In genomic region chr9:111896942-111897830, GRCh38 we compare ENCODE assay signal across 8 cellular contexts. TPM values are rescaled to one million over a fixed set of nuclear protein-coding genes. Genes with fewer than 3 reads are reported as not detected.
DNase-seq lines count a peak whose midpoint lies in the region; ATAC-seq and TF ChIP-seq lines count a peak whose summit lies in the region.

No MANE protein-coding gene starts in this region.

- H3K27ac ChIP-seq in BLaER1 (peak overlapping the region; percentile 74), PC-9 (peak overlapping the region; percentile 74), psoas muscle (peak overlapping the region; percentile 92)

- H3K4me2 ChIP-seq in BLaER1 (peak overlapping the region; percentile 89), PC-9 (peak overlapping the region; percentile 79)

- ATAC-seq in GM18909 (IDR thresholded peaks at IDR 0.05; ENCODE audit: poor library complexity, unreplicated experiment) (peak; percentile 40), HG03103 (IDR thresholded peaks at IDR 0.05; ENCODE audit: low read depth, unreplicated experiment) (peak; percentile 29), left ventricle myocardium superior (peak; percentile 73), psoas muscle (peak; percentile 72 to 76 (median 75))

- peaks cover 30% of the 10 kb centered on the region for H3F3A ChIP-seq in PC-9 (ENCODE audit: insufficient read depth, low read depth)

- CTCF ChIA-PET in PC-9 (lab: Charles Lee), result interaction anchor here (0.6 kb wide), 1 partner anchor 1508 kb away, joined by 3 read pairs; no protein-coding TSS in a partner anchor

- H3K27me3 ChIP-seq in BLaER1, result no peaks in the 10 kb centered on the region
- no peaks in the 10 kb centered on the region for H3K27me3 ChIP-seq in PC-9 (ENCODE audit: insufficient read depth, low read depth)
- no peaks in the 10 kb centered on the region for H3K27me3 ChIP-seq in adipocyte (replicated peaks; ENCODE audit: control insufficient read depth, insufficient read depth, low read length)
- no peaks in the 10 kb centered on the region for H3K27me3 ChIP-seq in psoas muscle (ENCODE audit: insufficient read depth in 3 of 3, low read length in 2 of 3)

- peaks cover 68% of the 10 kb centered on the region for H3K79me2 ChIP-seq in PC-9 (ENCODE audit: low read depth)

- H4K20me1 ChIP-seq in BLaER1 (peaks cover 52% of the 10 kb centered on the region), PC-9 (ENCODE audit: insufficient read depth) (peaks cover 29% of the 10 kb centered on the region)

- intact Hi-C loops in PC-9 (cut with micrococcal nuclease; ENCODE audit: unreplicated experiment), result loop anchor here (1.0 to 10.0 kb wide), 7 partner anchors 46 to 478 kb away; partner anchors contain the start of gene PTGR1
- intact Hi-C loops in left ventricle myocardium superior (cut with micrococcal nuclease), result no loop called here
- intact Hi-C loops in psoas muscle (cut with DNase I), result loop anchor here (1.0 to 10.0 kb wide), 4 partner anchors 60 to 438 kb away; partner anchors contain the start of gene PTBP3 (in 2 of the 2)

- WGBS in psoas muscle, 3 donors, result 0 to 1% (median 0%) methylated on average over 29 to 72 of the region's 73 CpGs

- H3K9me2 ChIP-seq in PC-9 (ENCODE audit: insufficient read depth), result no peaks in the 10 kb centered on the region

- H3K9ac ChIP-seq in BLaER1, result peak overlapping the region; percentile 89
- H3K9ac ChIP-seq in adipocyte (ENCODE audit: low read length), result peak overlapping the region; percentile 98

- TF ChIP-seq CTCF in PC-9 (conservative IDR thresholded peaks at IDR 0.05), result no peak
- TF ChIP-seq CTCF in psoas muscle (IDR thresholded peaks at IDR 0.05), result peak; percentile 15

- peak overlapping the region; percentile 23 for H2AFZ ChIP-seq in PC-9

- H3K36me3 ChIP-seq in BLaER1, result 0 out of 2 replicates have a peak, but pooled peaks cover 6% of the 10 kb centered on the region
- H3K36me3 ChIP-seq in PC-9 (ENCODE audit: low read depth), result no peaks in the 10 kb centered on the region
- no peaks in the 10 kb centered on the region for H3K36me3 ChIP-seq in adipocyte (ENCODE audit: control insufficient read depth, insufficient read depth, low read length, severe bottlenecking)
- no peaks in the 10 kb centered on the region for H3K36me3 ChIP-seq in psoas muscle (ENCODE audit: insufficient read depth in 1 of 2, low read depth in 1 of 2)

- H3K9me3 ChIP-seq in BLaER1 (no peaks in the 10 kb centered on the region), PC-9 (ENCODE audit: insufficient read depth, low read depth) (no peaks in the 10 kb centered on the region), adipocyte (ENCODE audit: control insufficient read depth, low read length) (no peaks in the 10 kb centered on the region), psoas muscle (no peaks in the 10 kb centered on the region)

- peak overlapping the region; percentile 94 for H3K4me3 ChIP-seq in BLaER1
- peak overlapping the region; percentile 76 for H3K4me3 ChIP-seq in PC-9
- H3K4me3 ChIP-seq in adipocyte (ENCODE audit: low read length), result peak overlapping the region; percentile 100
- H3K4me3 ChIP-seq in psoas muscle, result peak overlapping the region; percentile 95

- POLR2A ChIA-PET in PC-9 (lab: Charles Lee; ENCODE audit: unreplicated experiment), result interaction anchor here (0.5 to 1.0 kb wide), 12 partner anchors 17 to 1378 kb away, joined by 3 to 7 read pairs (median 4); partner anchors contain the start of gene CDC26

- H3K4me1 ChIP-seq in BLaER1 (peaks cover 31% of the 10 kb centered on the region), PC-9 (replicated peaks; ENCODE audit: insufficient read depth) (peaks cover 59% of the 10 kb centered on the region), adipocyte (ENCODE audit: control insufficient read depth, insufficient read depth, low read length) (peaks cover 46% of the 10 kb centered on the region), psoas muscle (peaks cover 43% of the 10 kb centered on the region)

- BruUV-seq in PC-9 (replicated peaks; lab: Mats Ljungman, UMichigan), result TSS peak; percentile 43

- DNase-seq in PC-9 (peak in 1 of 2 experiments; percentile 23), adipocyte (ENCODE audit: low read depth) (peak; percentile 44), left ventricle myocardium superior (peak; percentile 77), psoas muscle (peak; percentile 65 to 78), NCI-H2107 treated with DMSO at 0.1 percent for 48 hours (lab: John Stamatoyannopoulos, UW; ENCODE audit: unreplicated experiment) (no peak)

RNA-seq across cellular contexts. Expression of gene UGCG, which starts 0.6 kb away (rescaled TPM):
- total RNA-seq in PC-9 (2021) (79.8 and 88.7 TPM in 2 replicates), left ventricle myocardium superior (13.5 TPM), psoas muscle (10 to 100 TPM in 3 of 4 donors, 1 to 10 TPM in 1; 9.6 to 56.2 (median 20.2) TPM)
- polyA plus RNA-seq in psoas muscle, result 10 to 100 TPM in 1 of 3 donors, 1 to 10 TPM in 2; 7.2 to 74.6 (median 8.5) TPM
